Comparison of ENCODE assay signal across 17 cellular contexts in genomic region chr21:32132409-32132808, GRCh38.
DNase-seq lines count a peak whose midpoint lies in the region; TF ChIP-seq lines count a peak whose summit lies in the region.
"Had no signal": no experiment of that assay in that cellular context is flagged by ENCODE, and none has a peak within 500 bp of the region (broad histone marks: within the 10 kb centered on the region; RNA-seq: fewer than 3 reads in every experiment).

No MANE protein-coding gene starts in this region.

- intact Hi-C loops in MCF 10A (cut with micrococcal nuclease) = loop anchor here (10.0 kb wide), 1 partner anchor 122 kb away; no protein-coding TSS in a partner anchor
- intact Hi-C loops in breast epithelium (cut with DNase I; ENCODE audit: low total_unique reads) = loop anchor here (10.0 kb wide), 1 partner anchor 808 kb away; no protein-coding TSS in a partner anchor
- intact Hi-C loops in esophagus muscularis mucosa (cut with DNase I) = no loop called here

- TF ChIP-seq CTCF in MCF 10A (IDR thresholded peaks at IDR 0.05; ENCODE audit: unreplicated experiment) (no peak), breast epithelium (IDR thresholded peaks at IDR 0.05) (no peak), HEK293 (tag by site-specific recombination; IDR thresholded peaks at IDR 0.05) (no peak), esophagus muscularis mucosa (IDR thresholded peaks at IDR 0.05) (no peak), nephron (IDR thresholded peaks at IDR 0.05; ENCODE audit: unreplicated experiment in 3 of 3) (no peak), MM.1S (IDR thresholded peaks at IDR 0.05; ENCODE audit: low read length) (no peak)

- TF ChIP-seq EP300 in esophagus muscularis mucosa (IDR thresholded peaks at IDR 0.05) = no peak

- H3K36me3 ChIP-seq in breast epithelium = no peaks in the 10 kb centered on the region
- no peaks in the 10 kb centered on the region for H3K36me3 ChIP-seq in HEK293 (ENCODE audit: control insufficient read depth in 2 of 2, insufficient read depth in 1 of 2, low read length in 2 of 2)
- no peaks in the 10 kb centered on the region for H3K36me3 ChIP-seq in esophagus muscularis mucosa
- H3K36me3 ChIP-seq in MM.1S (replicated peaks; ENCODE audit: insufficient read depth, low read length) = no peaks in the 10 kb centered on the region
- H3K36me3 ChIP-seq: BLaER1 treated with 17β-estradiol and CSF1 and Interleukin-3, amounts not matched to agents 10 nM and 100 nM had no signal

- no peak overlapping the region for H3K9ac ChIP-seq in MM.1S (ENCODE audit: low read length)
- H3K9ac ChIP-seq: BLaER1 treated with 17β-estradiol and CSF1 and Interleukin-3, amounts not matched to agents 10 nM and 100 nM had no signal

- H3K27me3 ChIP-seq in breast epithelium (no peaks in the 10 kb centered on the region), esophagus muscularis mucosa (no peaks in the 10 kb centered on the region), MM.1S (replicated peaks; ENCODE audit: insufficient read depth, low read length) (peaks cover 41% of the 10 kb centered on the region)

- BruUV-seq in MCF 10A (replicated peaks; lab: Mats Ljungman, UMichigan) = no TSS peak

- H4K20me1 ChIP-seq in MM.1S (ENCODE audit: insufficient read depth, low read length) = no peaks in the 10 kb centered on the region
- H4K20me1 ChIP-seq: BLaER1 treated with 17β-estradiol and CSF1 and Interleukin-3, amounts not matched to agents 10 nM and 100 nM had no signal

- DNase-seq in MCF 10A (ENCODE audit: unreplicated experiment) (no peak), breast epithelium (ENCODE audit: low spot score in 2 of 2) (no peak), esophagus muscularis mucosa (ENCODE audit: extremely low spot score) (peak; percentile 75), MM.1S (no peak), HPDE6-E6E7 (ENCODE audit: extremely low spot score) (no peak), germinal center (ENCODE audit: low spot score) (no peak)
- DNase-seq: CD8-positive, alpha-beta memory T cell; DMS 273 treated with DMSO at 0.1 percent for 48 hours; DND-41; GOT3; H7 had no signal

- no peak overlapping the region for H2AFZ ChIP-seq in MM.1S (ENCODE audit: low read length)

- no peaks in the 10 kb centered on the region for H3K79me2 ChIP-seq in MM.1S (ENCODE audit: low read length)

- POLR2A ChIA-PET in MCF 10A (lab: Yijun Ruan, JAX) (interaction anchor here (0.6 kb wide), 1 partner anchor 303 kb away, joined by 4 read pairs; no protein-coding TSS in a partner anchor), HEK293 (lab: Yijun Ruan, JAX) (no interaction called here)

- no peak overlapping the region for H3K4me2 ChIP-seq in MM.1S (ENCODE audit: low read depth, low read length)

- H3K4me3 ChIP-seq in breast epithelium (no peak overlapping the region), HEK293 (ENCODE audit: low read depth, low read length) (no peak overlapping the region), esophagus muscularis mucosa (no peak overlapping the region), MM.1S (ENCODE audit: low read length) (no peak overlapping the region)
- H3K4me3 ChIP-seq: BLaER1 treated with 17β-estradiol and CSF1 and Interleukin-3, amounts not matched to agents 10 nM and 100 nM; GM12878 had no signal

- TF ChIP-seq POLR2A in breast epithelium (IDR thresholded peaks at IDR 0.05) (no peak), esophagus muscularis mucosa (IDR thresholded peaks at IDR 0.05; ENCODE audit: low read depth) (no peak)

- H3K27ac Mint-ChIP-seq in MCF 10A (ENCODE audit: low read depth, unreplicated experiment) (no peak overlapping the region), nephron (peak overlapping the region; percentile 23 to 54 (median 42))
- H3K27ac Mint-ChIP-seq: B cell; CD8-positive, alpha-beta memory T cell had no signal

- H3K4me1 Mint-ChIP-seq in MCF 10A (ENCODE audit: insufficient read depth, unreplicated experiment) (peaks cover 41% of the 10 kb centered on the region), nephron (peaks cover 46% of the 10 kb centered on the region)
- H3K4me1 Mint-ChIP-seq: B cell; CD8-positive, alpha-beta memory T cell had no signal

- H3K36me3 Mint-ChIP-seq in MCF 10A (ENCODE audit: insufficient read depth, unreplicated experiment) (no peaks in the 10 kb centered on the region), nephron (ENCODE audit: low read depth) (peaks cover 6% of the 10 kb centered on the region)

- WGBS in esophagus muscularis mucosa = 90% methylated on average over 3 of the region's 3 CpGs

- H3K9me3 ChIP-seq in breast epithelium (peaks cover 0 to 5% of the 10 kb centered on the region in 2 donors), HEK293 (ENCODE audit: control insufficient read depth, insufficient read depth, low read depth, low read length) (no peaks in the 10 kb centered on the region), esophagus muscularis mucosa (peaks cover 0 to 17% (median 8%) of the 10 kb centered on the region in 4 donors), MM.1S (replicated peaks; ENCODE audit: insufficient read depth, low read length) (no peaks in the 10 kb centered on the region)

- CTCF ChIA-PET in MCF 10A (lab: Yijun Ruan, JAX) = no interaction called here
- CTCF ChIA-PET in HEK293 (lab: Yijun Ruan, JAX) = interaction anchor here (1.2 to 1.5 kb wide), 2 partner anchors 126 to 267 kb away, joined by 3 to 5 read pairs; no protein-coding TSS in a partner anchor

- no peaks in the 10 kb centered on the region for H3K9me2 ChIP-seq in MM.1S (replicated peaks; ENCODE audit: insufficient read depth, low read length)

- peaks cover 14% of the 10 kb centered on the region for H3F3A ChIP-seq in MM.1S (ENCODE audit: insufficient read depth, low read length)

- H3K27me3 Mint-ChIP-seq in MCF 10A (ENCODE audit: insufficient read depth, unreplicated experiment) (no peaks in the 10 kb centered on the region), nephron (ENCODE audit: low read depth) (peaks cover 19% of the 10 kb centered on the region)

- no peak overlapping the region for H3K27ac ChIP-seq in breast epithelium
- no peak overlapping the region for H3K27ac ChIP-seq in HEK293 (ENCODE audit: extremely low read depth, low read depth, low read length)
- no peak overlapping the region for H3K27ac ChIP-seq in esophagus muscularis mucosa (replicated peaks in 1 of 4)
- H3K27ac ChIP-seq in MM.1S (ENCODE audit: low read length) = no peak overlapping the region
- H3K27ac ChIP-seq: 22Rv1; BLaER1 treated with 17β-estradiol and CSF1 and Interleukin-3, amounts not matched to agents 10 nM and 100 nM had no signal

- H3K4me1 ChIP-seq in breast epithelium (no peaks in the 10 kb centered on the region), HEK293 (ENCODE audit: control insufficient read depth, insufficient read depth, low read length) (no peaks in the 10 kb centered on the region), esophagus muscularis mucosa (peaks cover 4 to 13% (median 11%) of the 10 kb centered on the region in 4 donors), MM.1S (ENCODE audit: low read length) (peaks cover 24% of the 10 kb centered on the region)

- peak overlapping the region; percentile 25 for H3K4me3 Mint-ChIP-seq in MCF 10A (ENCODE audit: unreplicated experiment)
- H3K4me3 Mint-ChIP-seq in nephron = no peak overlapping the region
- H3K4me3 Mint-ChIP-seq: B cell; CD8-positive, alpha-beta memory T cell had no signal

- H3K9me3 Mint-ChIP-seq in MCF 10A (ENCODE audit: unreplicated experiment) (peaks cover 8% of the 10 kb centered on the region), nephron (peaks cover 13% of the 10 kb centered on the region)

TF ChIP-seq in HEK293, 187 proteins besides CTCF, POLR2A, EP300 and RAD21:
- TF ChIP-seq KLF16 (tag by site-specific recombination; IDR thresholded peaks at IDR 0.05) (no peak), ZNF768 (tag by site-specific recombination; IDR thresholded peaks at IDR 0.05) (0 out of 2 replicates have a peak, but pooled peaks have one; percentile 29), ZSCAN23 (tag by site-specific recombination; IDR thresholded peaks at IDR 0.05) (no peak)
